1 cellular context compared by ENCODE assay signal in genomic region chr15:40506964-40507571, GRCh38.
TF ChIP-seq lines count a peak whose summit lies in the region.

No MANE protein-coding gene starts in this region.

TF ChIP-seq in K562, 482 proteins besides CTCF, POLR2A, EP300 and RAD21 (continued from another document and continues in another):
- TF ChIP-seq, protein P1, sequence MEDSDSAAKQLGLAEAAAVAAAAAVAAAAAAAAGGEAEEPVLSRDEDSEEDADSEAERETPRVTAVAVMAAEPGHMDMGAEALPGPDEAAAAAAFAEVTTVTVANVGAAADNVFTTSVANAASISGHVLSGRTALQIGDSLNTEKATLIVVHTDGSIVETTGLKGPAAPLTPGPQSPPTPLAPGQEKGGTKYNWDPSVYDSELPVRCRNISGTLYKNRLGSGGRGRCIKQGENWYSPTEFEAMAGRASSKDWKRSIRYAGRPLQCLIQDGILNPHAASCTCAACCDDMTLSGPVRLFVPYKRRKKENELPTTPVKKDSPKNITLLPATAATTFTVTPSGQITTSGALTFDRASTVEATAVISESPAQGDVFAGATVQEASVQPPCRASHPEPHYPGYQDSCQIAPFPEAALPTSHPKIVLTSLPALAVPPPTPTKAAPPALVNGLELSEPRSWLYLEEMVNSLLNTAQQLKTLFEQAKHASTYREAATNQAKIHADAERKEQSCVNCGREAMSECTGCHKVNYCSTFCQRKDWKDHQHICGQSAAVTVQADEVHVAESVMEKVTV (CRISPR knock-in tag; IDR thresholded peaks at IDR 0.05): peak; percentile 42; the same call in 1 of the 2 replicates
- TF ChIP-seq NRF1 (conservative IDR thresholded peaks at IDR 0.05 in 1 of 2, IDR thresholded peaks at IDR 0.05 in 1 of 2) (peak in 1 of 2 experiments; percentile 33; a peak in 1 of 4 replicates), EWSR1 (IDR thresholded peaks at IDR 0.05; ENCODE audit: borderline replicate concordance, low read depth, partially characterized antibody) (no peak), NR2C2 (CRISPR knock-in tag; IDR thresholded peaks at IDR 0.05) (no peak), NR2C2 (tag; IDR thresholded peaks at IDR 0.05) (0 out of 2 replicates have a peak, but pooled peaks have one; percentile 29), ZC3H8 (IDR thresholded peaks at IDR 0.05) (no peak), TOE1 (IDR thresholded peaks at IDR 0.05; ENCODE audit: borderline replicate concordance) (0 out of 2 replicates have a peak, but pooled peaks have one; percentile 43), TOE1 (CRISPR knock-in tag; IDR thresholded peaks at IDR 0.05; ENCODE audit: borderline replicate concordance, low read depth) (no peak), STAG1 (CRISPR knock-in tag; IDR thresholded peaks at IDR 0.05; ENCODE audit: borderline replicate concordance) (no peak), ARHGAP35 (IDR thresholded peaks at IDR 0.05; ENCODE audit: partially characterized antibody) (no peak), CXXC5 (CRISPR knock-in tag; IDR thresholded peaks at IDR 0.05) (peak; percentile 62), ZNF696 (CRISPR knock-in tag; conservative IDR thresholded peaks at IDR 0.05) (no peak), SMAD4 (CRISPR knock-in tag; conservative IDR thresholded peaks at IDR 0.05) (peak; percentile 71), ZNF764 (CRISPR knock-in tag; IDR thresholded peaks at IDR 0.05; ENCODE audit: low read depth) (no peak), SIN3A (IDR thresholded peaks at IDR 0.05; ENCODE audit: borderline replicate concordance in 2 of 2, control insufficient read depth in 1 of 2, low read depth in 2 of 2, low read length in 2 of 2) (peak in 1 of 2 experiments; percentile 20; a peak in 1 of 4 replicates), CBX3 (IDR thresholded peaks at IDR 0.05; ENCODE audit: borderline replicate concordance in 1 of 2, low read length in 2 of 2) (peak in 1 of 2 experiments; percentile 68; a peak in 1 of 3 replicates), CREB3L1 (IDR thresholded peaks at IDR 0.05; ENCODE audit: borderline replicate concordance, low read depth) (0 out of 2 replicates have a peak, but pooled peaks have one; percentile 55), GABPB1 (CRISPR knock-in tag; IDR thresholded peaks at IDR 0.05) (0 out of 2 replicates have a peak, but pooled peaks have one; percentile 31), TRIM24 (IDR thresholded peaks at IDR 0.05) (peak; percentile 29 to 64; a peak in 3 of 4 replicates), ZBTB7A (IDR thresholded peaks at IDR 0.05; ENCODE audit: borderline replicate concordance, control insufficient read depth, low read depth, low read length) (peak; percentile 89), MYNN (IDR thresholded peaks at IDR 0.05) (peak; percentile 57; the same call in 1 of the 2 replicates), MYNN (CRISPR knock-in tag; IDR thresholded peaks at IDR 0.05) (no peak), SOX6 (IDR thresholded peaks at IDR 0.05) (peak; percentile 40; the same call in 1 of the 2 replicates), SMC3 (conservative IDR thresholded peaks at IDR 0.05; ENCODE audit: insufficient read depth, low read depth, low read length) (peak; percentile 67), RBBP5 (IDR thresholded peaks at IDR 0.05; ENCODE audit: borderline replicate concordance, insufficient read depth, low read length, poor library complexity, severe bottlenecking) (peak; percentile 63), ETV6 (IDR thresholded peaks at IDR 0.05; ENCODE audit: borderline replicate concordance in 1 of 2, low read depth in 2 of 2, low read length in 1 of 2) (no peak), ETV6 (CRISPR knock-in tag; IDR thresholded peaks at IDR 0.05; ENCODE audit: borderline replicate concordance) (0 out of 2 replicates have a peak, but pooled peaks have one; percentile 26), ZNF316 (IDR thresholded peaks at IDR 0.05) (0 out of 2 replicates have a peak, but pooled peaks have one; percentile 6), ZNF695 (CRISPR knock-in tag; IDR thresholded peaks at IDR 0.05) (no peak), RB1 (IDR thresholded peaks at IDR 0.05; ENCODE audit: low read depth) (peak; percentile 98), FOXP4 (CRISPR knock-in tag; IDR thresholded peaks at IDR 0.05; ENCODE audit: borderline replicate concordance) (no peak), CREM (IDR thresholded peaks at IDR 0.05; ENCODE audit: low read depth) (peak; percentile 8; the same call in 1 of the 2 replicates), MYBL2 (IDR thresholded peaks at IDR 0.05; ENCODE audit: low read depth) (no peak), MYBL2 (CRISPR knock-in tag; IDR thresholded peaks at IDR 0.05; ENCODE audit: borderline replicate concordance) (no peak), MCM2 (IDR thresholded peaks at IDR 0.05; ENCODE audit: low read depth) (no peak), E2F3 (CRISPR knock-in tag; IDR thresholded peaks at IDR 0.05) (0 out of 2 replicates have a peak, but pooled peaks have one; percentile 38), NFRKB (IDR thresholded peaks at IDR 0.05; ENCODE audit: low read depth) (0 out of 2 replicates have a peak, but pooled peaks have one; percentile 61), EP400 (IDR thresholded peaks at IDR 0.05) (0 out of 2 replicates have a peak, but pooled peaks have one; percentile 22)
- TF ChIP-seq, protein P2, sequence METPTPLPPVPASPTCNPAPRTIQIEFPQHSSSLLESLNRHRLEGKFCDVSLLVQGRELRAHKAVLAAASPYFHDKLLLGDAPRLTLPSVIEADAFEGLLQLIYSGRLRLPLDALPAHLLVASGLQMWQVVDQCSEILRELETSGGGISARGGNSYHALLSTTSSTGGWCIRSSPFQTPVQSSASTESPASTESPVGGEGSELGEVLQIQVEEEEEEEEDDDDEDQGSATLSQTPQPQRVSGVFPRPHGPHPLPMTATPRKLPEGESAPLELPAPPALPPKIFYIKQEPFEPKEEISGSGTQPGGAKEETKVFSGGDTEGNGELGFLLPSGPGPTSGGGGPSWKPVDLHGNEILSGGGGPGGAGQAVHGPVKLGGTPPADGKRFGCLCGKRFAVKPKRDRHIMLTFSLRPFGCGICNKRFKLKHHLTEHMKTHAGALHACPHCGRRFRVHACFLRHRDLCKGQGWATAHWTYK (CRISPR knock-in tag; IDR thresholded peaks at IDR 0.05): no peak
- TF ChIP-seq, protein P3, sequence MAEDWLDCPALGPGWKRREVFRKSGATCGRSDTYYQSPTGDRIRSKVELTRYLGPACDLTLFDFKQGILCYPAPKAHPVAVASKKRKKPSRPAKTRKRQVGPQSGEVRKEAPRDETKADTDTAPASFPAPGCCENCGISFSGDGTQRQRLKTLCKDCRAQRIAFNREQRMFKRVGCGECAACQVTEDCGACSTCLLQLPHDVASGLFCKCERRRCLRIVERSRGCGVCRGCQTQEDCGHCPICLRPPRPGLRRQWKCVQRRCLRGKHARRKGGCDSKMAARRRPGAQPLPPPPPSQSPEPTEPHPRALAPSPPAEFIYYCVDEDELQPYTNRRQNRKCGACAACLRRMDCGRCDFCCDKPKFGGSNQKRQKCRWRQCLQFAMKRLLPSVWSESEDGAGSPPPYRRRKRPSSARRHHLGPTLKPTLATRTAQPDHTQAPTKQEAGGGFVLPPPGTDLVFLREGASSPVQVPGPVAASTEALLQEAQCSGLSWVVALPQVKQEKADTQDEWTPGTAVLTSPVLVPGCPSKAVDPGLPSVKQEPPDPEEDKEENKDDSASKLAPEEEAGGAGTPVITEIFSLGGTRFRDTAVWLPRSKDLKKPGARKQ (CRISPR knock-in tag; IDR thresholded peaks at IDR 0.05): 0 out of 2 replicates have a peak, but pooled peaks have one; percentile 22
- TF ChIP-seq, protein P4, sequence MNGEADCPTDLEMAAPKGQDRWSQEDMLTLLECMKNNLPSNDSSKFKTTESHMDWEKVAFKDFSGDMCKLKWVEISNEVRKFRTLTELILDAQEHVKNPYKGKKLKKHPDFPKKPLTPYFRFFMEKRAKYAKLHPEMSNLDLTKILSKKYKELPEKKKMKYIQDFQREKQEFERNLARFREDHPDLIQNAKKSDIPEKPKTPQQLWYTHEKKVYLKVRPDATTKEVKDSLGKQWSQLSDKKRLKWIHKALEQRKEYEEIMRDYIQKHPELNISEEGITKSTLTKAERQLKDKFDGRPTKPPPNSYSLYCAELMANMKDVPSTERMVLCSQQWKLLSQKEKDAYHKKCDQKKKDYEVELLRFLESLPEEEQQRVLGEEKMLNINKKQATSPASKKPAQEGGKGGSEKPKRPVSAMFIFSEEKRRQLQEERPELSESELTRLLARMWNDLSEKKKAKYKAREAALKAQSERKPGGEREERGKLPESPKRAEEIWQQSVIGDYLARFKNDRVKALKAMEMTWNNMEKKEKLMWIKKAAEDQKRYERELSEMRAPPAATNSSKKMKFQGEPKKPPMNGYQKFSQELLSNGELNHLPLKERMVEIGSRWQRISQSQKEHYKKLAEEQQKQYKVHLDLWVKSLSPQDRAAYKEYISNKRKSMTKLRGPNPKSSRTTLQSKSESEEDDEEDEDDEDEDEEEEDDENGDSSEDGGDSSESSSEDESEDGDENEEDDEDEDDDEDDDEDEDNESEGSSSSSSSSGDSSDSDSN (IDR thresholded peaks at IDR 0.05; ENCODE audit: borderline replicate concordance in 1 of 2, low read depth in 2 of 2, low read length in 2 of 2): peak; percentile 73 to 76; a peak in 1 of 4 replicates
